In genomic region chr16:73032548-73033270, GRCh38 we compare ENCODE assay signal across 12 cellular contexts. TPM values are rescaled to one million over a fixed set of nuclear protein-coding genes. Genes with fewer than 3 reads are reported as not detected.
DNase-seq lines count a peak whose midpoint lies in the region; ATAC-seq and TF ChIP-seq lines count a peak whose summit lies in the region.
"Had no signal": no experiment of that assay in that cellular context is flagged by ENCODE, and none has a peak within 500 bp of the region (broad histone marks: within the 10 kb centered on the region; RNA-seq: fewer than 3 reads in every experiment).

No MANE protein-coding gene starts in this region.

- DNase-seq in ELF-1 (ENCODE audit: low read depth, low spot score) (peak; percentile 82), caudate nucleus (lab: John Stamatoyannopoulos, UW) (no peak), neuronal stem cell (ENCODE audit: low spot score) (no peak), SHP77 treated with DMSO at 0.1 percent for 48 hours (lab: John Stamatoyannopoulos, UW) (no peak), SKM-1 treated with dmso at 0.1 percent for 144 hours (lab: John Stamatoyannopoulos, UW; ENCODE audit: unreplicated experiment) (no peak)
- no peak for DNase-seq in activated naive CD4-positive, alpha-beta T cell treated with anti-CD3 and anti-CD28 coated beads, Interleukin-2, amount 10 ng/mL, durations not matched to agents 7 days and 5 days
- DNase-seq: CD8-positive, alpha-beta T cell; foreskin keratinocyte; NCI-H1048 had no signal

- no peak overlapping the region for H3K14ac ChIP-seq in neuronal stem cell (ENCODE audit: low read length)

- no CpG with 5 or more reads among the region's 9 CpGs for WGBS in neuronal stem cell (ENCODE audit: extremely low coverage in 2 of 2, insufficient read length in 2 of 2, insufficient replicate concordance in 1 of 2), 2 donors

- no peak overlapping the region for H4K91ac ChIP-seq in neuronal stem cell (ENCODE audit: low read depth, low read length, poor library complexity)

- H3K27ac ChIP-seq in caudate nucleus (ENCODE audit: low read depth, low read length) (peak overlapping the region; percentile 40), neuronal stem cell (replicated peaks; ENCODE audit: low read length) (no peak overlapping the region)
- H3K27ac ChIP-seq: breast epithelium, foreskin keratinocyte had no signal

- H3K27me3 ChIP-seq in neuronal stem cell (ENCODE audit: control insufficient read depth in 3 of 3, insufficient read depth in 3 of 3, low read depth in 1 of 3, low read length in 3 of 3), result peaks cover 0 to 28% (median 0%) of the 10 kb centered on the region in 3 experiments
- H3K27me3 ChIP-seq: breast epithelium, foreskin keratinocyte had no signal

- H3K4me2 ChIP-seq in neuronal stem cell (ENCODE audit: insufficient read depth, low read length, poor library complexity, severe bottlenecking), result peak overlapping the region; percentile 45

- no peaks in the 10 kb centered on the region for H3K9me3 ChIP-seq in neuronal stem cell (replicated peaks in 1 of 2; ENCODE audit: control insufficient read depth in 2 of 2, insufficient read depth in 1 of 2, low read depth in 1 of 2, low read length in 2 of 2)
- H3K9me3 ChIP-seq: breast epithelium had no signal

- peak overlapping the region; percentile 71 for H2AK5ac ChIP-seq in neuronal stem cell (ENCODE audit: low read depth, low read length)

- H3K23ac ChIP-seq in neuronal stem cell (ENCODE audit: low read depth, low read length, poor library complexity), result no peak overlapping the region

- H2BK15ac ChIP-seq in neuronal stem cell (ENCODE audit: low read length), result no peak overlapping the region

- H3K4me1 Mint-ChIP-seq in activated naive CD4-positive, alpha-beta T cell treated with anti-CD3 and anti-CD28 coated beads, Interleukin-2, amount 10 ng/mL, durations not matched to agents 7 days and 5 days, result peaks cover 15% of the 10 kb centered on the region

- H3K4ac ChIP-seq in neuronal stem cell (ENCODE audit: low read length), result no peak overlapping the region

- H2BK120ac ChIP-seq in neuronal stem cell (ENCODE audit: low read depth, low read length), result no peak overlapping the region

- peaks cover 54% of the 10 kb centered on the region for H3K27me3 Mint-ChIP-seq in activated naive CD4-positive, alpha-beta T cell treated with anti-CD3 and anti-CD28 coated beads, Interleukin-2, amount 10 ng/mL, durations not matched to agents 7 days and 5 days

- no peaks in the 10 kb centered on the region for H3K9me3 Mint-ChIP-seq in activated naive CD4-positive, alpha-beta T cell treated with anti-CD3 and anti-CD28 coated beads, Interleukin-2, amount 10 ng/mL, durations not matched to agents 7 days and 5 days
- H3K9me3 Mint-ChIP-seq: CD8-positive, alpha-beta T cell had no signal

- H3K79me1 ChIP-seq in neuronal stem cell (ENCODE audit: low read depth, low read length), result no peaks in the 10 kb centered on the region

- peaks cover 45 to 62% of the 10 kb centered on the region in 2 donors for H3K4me1 ChIP-seq in neuronal stem cell (ENCODE audit: control insufficient read depth in 2 of 2, insufficient read depth in 1 of 2, low read depth in 1 of 2, low read length in 2 of 2)

- peak; percentile 31 for ATAC-seq in GM21529 (IDR thresholded peaks at IDR 0.05; ENCODE audit: unreplicated experiment)
- no peak for ATAC-seq in SK-N-SH treated with all-trans-retinoic acid at 6 μM for 48 hours
- ATAC-seq: CD8-positive, alpha-beta T cell; foreskin keratinocyte had no signal

- no peak overlapping the region for H3K9ac ChIP-seq in neuronal stem cell (ENCODE audit: low read depth, low read length, poor library complexity)

- no peak overlapping the region for H2AFZ ChIP-seq in neuronal stem cell (ENCODE audit: low read length)

- peak overlapping the region; percentile 64 for H3K18ac ChIP-seq in neuronal stem cell (ENCODE audit: low read length)

- H3K4me3 ChIP-seq in neuronal stem cell (ENCODE audit: low read length in 2 of 2), result peak overlapping the region; percentile 5 to 10
- H3K4me3 ChIP-seq: breast epithelium had no signal

- no peak overlapping the region for H2BK12ac ChIP-seq in neuronal stem cell (ENCODE audit: low read length)

- no peak overlapping the region for H3K4me3 Mint-ChIP-seq in activated naive CD4-positive, alpha-beta T cell treated with anti-CD3 and anti-CD28 coated beads, Interleukin-2, amount 10 ng/mL, durations not matched to agents 7 days and 5 days
- H3K4me3 Mint-ChIP-seq: CD8-positive, alpha-beta T cell had no signal

- no peak overlapping the region for H4K8ac ChIP-seq in neuronal stem cell (ENCODE audit: low read depth, low read length)

- no peaks in the 10 kb centered on the region for H3K36me3 Mint-ChIP-seq in activated naive CD4-positive, alpha-beta T cell treated with anti-CD3 and anti-CD28 coated beads, Interleukin-2, amount 10 ng/mL, durations not matched to agents 7 days and 5 days
- H3K36me3 Mint-ChIP-seq: CD8-positive, alpha-beta T cell had no signal

- H3K36me3 ChIP-seq in neuronal stem cell (replicated peaks in 1 of 2; ENCODE audit: control insufficient read depth in 2 of 2, insufficient read depth in 2 of 2, low read length in 2 of 2), result peaks cover 0 to 16% of the 10 kb centered on the region in 2 donors
- H3K36me3 ChIP-seq: breast epithelium had no signal

- H2BK5ac ChIP-seq in neuronal stem cell (ENCODE audit: low read length), result no peak overlapping the region

- CTCF ChIA-PET in activated naive CD4-positive, alpha-beta T cell treated with anti-CD3 and anti-CD28 coated beads, Interleukin-2, amount 10 ng/mL, durations not matched to agents 7 days and 5 days (lab: Charles Lee), result interaction anchor here (0.6 kb wide), 1 partner anchor 855 kb away, joined by 3 read pairs; no protein-coding TSS in a partner anchor

- no peak overlapping the region for H3K27ac Mint-ChIP-seq in activated naive CD4-positive, alpha-beta T cell treated with anti-CD3 and anti-CD28 coated beads, Interleukin-2, amount 10 ng/mL, durations not matched to agents 7 days and 5 days
- H3K27ac Mint-ChIP-seq: CD8-positive, alpha-beta T cell had no signal

TF ChIP-seq in SK-N-SH treated with all-trans-retinoic acid at 6 μM for 48 hours, 23 proteins besides CTCF, POLR2A, EP300 and RAD21 (continues in another document):
- TF ChIP-seq ZC3H10 (CRISPR knock-in tag; IDR thresholded peaks at IDR 0.05) (no peak), ZFP30 (CRISPR knock-in tag; IDR thresholded peaks at IDR 0.05) (no peak), ZNF8 (CRISPR knock-in tag; IDR thresholded peaks at IDR 0.05) (no peak), POU6F1 (CRISPR knock-in tag; IDR thresholded peaks at IDR 0.05; ENCODE audit: borderline replicate concordance, low read depth) (no peak), TSHZ2 (CRISPR knock-in tag; IDR thresholded peaks at IDR 0.05) (no peak), CSDC2 (CRISPR knock-in tag; IDR thresholded peaks at IDR 0.05) (no peak), TOX (CRISPR knock-in tag; IDR thresholded peaks at IDR 0.05; ENCODE audit: borderline replicate concordance) (no peak), OSR1 (CRISPR knock-in tag; IDR thresholded peaks at IDR 0.05) (no peak), RARB (CRISPR knock-in tag; IDR thresholded peaks at IDR 0.05) (no peak), BACH2 (CRISPR knock-in tag; IDR thresholded peaks at IDR 0.05; ENCODE audit: borderline replicate concordance) (no peak), ISL1 (CRISPR knock-in tag; IDR thresholded peaks at IDR 0.05) (no peak), CREB5 (CRISPR knock-in tag; IDR thresholded peaks at IDR 0.05; ENCODE audit: low read depth) (no peak)

RNA-seq across cellular contexts. Expression of gene ZFHX3, which starts 15.2 kb away (rescaled TPM):
- 1.8 TPM for polyA plus RNA-seq in neuronal stem cell (2013, experiment 1 of 2)
- 2.1 TPM for polyA plus RNA-seq in neuronal stem cell (2013, experiment 2 of 2)
